In the genomic region with DNA sequence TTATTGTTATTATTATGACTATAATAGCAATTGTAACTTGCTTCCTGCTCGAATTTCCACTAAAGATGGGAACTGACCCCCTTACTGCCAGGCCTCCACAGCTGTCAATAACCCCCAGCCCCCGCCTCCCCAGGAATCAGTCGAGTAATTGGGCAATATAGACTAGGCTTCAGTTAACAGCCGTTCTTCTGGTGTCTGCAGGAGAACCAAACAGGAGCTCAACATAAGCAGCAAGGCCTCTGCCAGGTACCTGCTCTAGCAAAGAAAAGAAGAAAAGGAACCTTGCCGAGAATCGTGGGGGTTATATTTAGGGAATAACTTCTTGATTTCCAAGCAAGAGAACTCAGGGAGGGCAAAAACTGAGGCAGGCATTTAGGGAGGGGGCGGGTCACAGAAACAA, we compare ENCODE assay signal across 23 cellular contexts. TPM values are rescaled to one million over a fixed set of nuclear protein-coding genes. Genes with fewer than 3 reads are reported as not detected.
DNase-seq lines count a peak whose midpoint lies in the region; ATAC-seq and TF ChIP-seq lines count a peak whose summit lies in the region.
"Had no signal": no experiment of that assay in that cellular context is flagged by ENCODE, and none has a peak within 500 bp of the region (broad histone marks: within the 10 kb centered on the region; RNA-seq: fewer than 3 reads in every experiment).

No MANE protein-coding gene starts in this region.

- H3K27me3 Mint-ChIP-seq in H9 (ENCODE audit: low read depth) (peaks cover 93% of the 10 kb centered on the region), WTC11 (ENCODE audit: low read depth) (peaks cover 87% of the 10 kb centered on the region), type B pancreatic cell (peaks cover 9% of the 10 kb centered on the region)

- H3K4me1 ChIP-seq in H9 (ENCODE audit: insufficient read depth, low read length) (peaks cover 3% of the 10 kb centered on the region; the same call in 1 of the 2 replicates), iPS-20b (ENCODE audit: insufficient read depth, low read length) (peaks cover 14% of the 10 kb centered on the region), HAP-1 (no peaks in the 10 kb centered on the region)
- H3K4me1 ChIP-seq: BLaER1 treated with 17β-estradiol and CSF1 and Interleukin-3, amounts not matched to agents 10 nM and 100 nM had no signal

- H3K27ac Mint-ChIP-seq in H9 (peak overlapping the region in 1 of 3 experiments; percentile 48; a peak in 2 of 7 replicates), WTC11 (peak overlapping the region; percentile 72), type B pancreatic cell (no peak overlapping the region)
- H3K27ac Mint-ChIP-seq: B cell; CD8-positive, alpha-beta T cell; HFFc6 had no signal

- H3K23ac ChIP-seq in H9 (ENCODE audit: insufficient read length, low read depth, low read length), result no peak overlapping the region

- in situ Hi-C loops in HAP-1 (cut with MboI; ENCODE audit: low sequenced_read_pairs), result no loop called here

- H3K14ac ChIP-seq in H9 (ENCODE audit: insufficient read depth, low read length), result no peak overlapping the region

- peak overlapping the region; percentile 42 for H3K4me2 ChIP-seq in H9 (ENCODE audit: insufficient read depth, insufficient read length, low read length)
- H3K4me2 ChIP-seq: BLaER1 treated with 17β-estradiol and CSF1 and Interleukin-3, amounts not matched to agents 10 nM and 100 nM had no signal

- no peak overlapping the region for H3K56ac ChIP-seq in H9 (ENCODE audit: insufficient read length, low read depth, low read length)

- H3K4me3 ChIP-seq in iPS-20b (ENCODE audit: low read length), result peak overlapping the region; percentile 45; the same call in 1 of the 2 replicates
- H3K4me3 ChIP-seq in HAP-1, result no peak overlapping the region
- H3K4me3 ChIP-seq: BLaER1 treated with 17β-estradiol and CSF1 and Interleukin-3, amounts not matched to agents 10 nM and 100 nM; GM12878 had no signal

- H3K27me3 ChIP-seq in H9 (ENCODE audit: insufficient read depth, low read length) (peaks cover 36% of the 10 kb centered on the region), iPS-20b (ENCODE audit: insufficient read depth, low read length) (peaks cover 98% of the 10 kb centered on the region), HAP-1 (ENCODE audit: low read depth) (peaks cover 15% of the 10 kb centered on the region; the same call in 1 of the 2 replicates)

- TF ChIP-seq CTCF in H9 (conservative IDR thresholded peaks at IDR 0.05), result no peak
- no peak for TF ChIP-seq CTCF in WTC11 (IDR thresholded peaks at IDR 0.05)
- TF ChIP-seq CTCF in type B pancreatic cell (conservative IDR thresholded peaks at IDR 0.05), result no peak

- H2AK5ac ChIP-seq in H9 (ENCODE audit: insufficient read length, low read length), result no peak overlapping the region

- no peak overlapping the region for H2AFZ ChIP-seq in H9 (ENCODE audit: low read length)

- H3K79me2 ChIP-seq in H9 (ENCODE audit: insufficient read depth, low read length), result no peaks in the 10 kb centered on the region

- WGBS in H9 (ENCODE audit: extremely low coverage, insufficient read length, low lambda C conversion rate), result no CpG with 5 or more reads among the region's 7 CpGs

- no peaks in the 10 kb centered on the region for H3K23me2 ChIP-seq in H9 (ENCODE audit: insufficient read length, low read depth, low read length, poor library complexity, severe bottlenecking)

- H3K4me1 Mint-ChIP-seq in H9, result peaks cover 34 to 44% of the 10 kb centered on the region in 2 experiments
- peaks cover 55% of the 10 kb centered on the region for H3K4me1 Mint-ChIP-seq in WTC11
- H3K4me1 Mint-ChIP-seq in type B pancreatic cell (ENCODE audit: unreplicated experiment), result peaks cover 63% of the 10 kb centered on the region

- H2BK12ac ChIP-seq in H9 (ENCODE audit: insufficient read length, low read depth, low read length), result no peak overlapping the region

- CTCF ChIA-PET in WTC11 (lab: Charles Lee), result interaction anchor here (0.6 to 2.4 kb wide), 7 partner anchors 12 to 609 kb away, joined by 3 to 16 read pairs (median 6); partner anchors contain the start of genes COPZ1 and HOXC5

- H3K9me3 ChIP-seq in H9 (ENCODE audit: control insufficient read depth, low read depth, low read length), result no peaks in the 10 kb centered on the region
- no peaks in the 10 kb centered on the region for H3K9me3 ChIP-seq in iPS-20b (ENCODE audit: insufficient read depth, low read depth, low read length)
- no peaks in the 10 kb centered on the region for H3K9me3 ChIP-seq in HAP-1
- H3K9me3 ChIP-seq: BLaER1 treated with 17β-estradiol and CSF1 and Interleukin-3, amounts not matched to agents 10 nM and 100 nM had no signal

- H3K27ac ChIP-seq in H9 (ENCODE audit: insufficient read length, low read depth, low read length) (no peak overlapping the region), iPS-20b (ENCODE audit: low read length) (no peak overlapping the region)
- H3K27ac ChIP-seq: BLaER1 treated with 17β-estradiol and CSF1 and Interleukin-3, amounts not matched to agents 10 nM and 100 nM had no signal

- POLR2A ChIA-PET in WTC11 (lab: Charles Lee), result interaction anchor here (0.6 to 1.1 kb wide), 5 partner anchors 10 to 134 kb away, joined by 3 to 10 read pairs (median 3); partner anchors contain the start of gene HOXC4

- no peak overlapping the region for H2BK20ac ChIP-seq in H9 (ENCODE audit: low read depth, low read length, poor library complexity, severe bottlenecking)

- no peak overlapping the region for H4K5ac ChIP-seq in H9 (ENCODE audit: insufficient read length, low read depth, low read length)

- no peaks in the 10 kb centered on the region for H4K20me1 ChIP-seq in H9 (ENCODE audit: control insufficient read depth, insufficient read depth, insufficient read length)

- no peaks in the 10 kb centered on the region for H3K79me1 ChIP-seq in H9 (ENCODE audit: insufficient read depth, low read depth, low read length, poor library complexity, severe bottlenecking)

- H2BK120ac ChIP-seq in H9 (ENCODE audit: low read depth, low read length, poor library complexity, severe bottlenecking), result no peak overlapping the region

- no peak overlapping the region for H4K8ac ChIP-seq in H9 (replicated peaks; ENCODE audit: insufficient read length, low read depth, low read length)

- ATAC-seq in WTC11 (peak; percentile 27), GM19395 (IDR thresholded peaks at IDR 0.05; ENCODE audit: unreplicated experiment) (no peak)
- ATAC-seq: CD8-positive, alpha-beta T cell; GM12878; HCT116 had no signal

- no peak overlapping the region for H3K4ac ChIP-seq in H9 (ENCODE audit: low read depth, low read length)

- no peak overlapping the region for H3K9ac ChIP-seq in H9 (ENCODE audit: extremely low read depth, insufficient read length, low read length)
- H3K9ac ChIP-seq in iPS-20b (ENCODE audit: low read depth, low read length), result no peak overlapping the region; the same call in 1 of the 2 replicates
- H3K9ac ChIP-seq: BLaER1 treated with 17β-estradiol and CSF1 and Interleukin-3, amounts not matched to agents 10 nM and 100 nM had no signal

- H3K4me3 Mint-ChIP-seq in H9 (no peak overlapping the region; a peak in 2 of 5 replicates), WTC11 (peak overlapping the region; percentile 40; the same call in 1 of the 2 replicates), type B pancreatic cell (peak overlapping the region; percentile 48)
- H3K4me3 Mint-ChIP-seq: B cell; CD8-positive, alpha-beta T cell; HFFc6 had no signal

- no peaks in the 10 kb centered on the region for H3K36me3 ChIP-seq in iPS-20b (ENCODE audit: insufficient read depth, low read depth, low read length)
- H3K36me3 ChIP-seq in HAP-1 (replicated peaks), result no peaks in the 10 kb centered on the region
- H3K36me3 ChIP-seq: BLaER1 treated with 17β-estradiol and CSF1 and Interleukin-3, amounts not matched to agents 10 nM and 100 nM had no signal

- no peak overlapping the region for H2BK5ac ChIP-seq in H9 (ENCODE audit: insufficient read length, low read length)

- H3T11ph ChIP-seq in H9 (ENCODE audit: low read length), result no peak overlapping the region

- peaks cover 2 to 8% of the 10 kb centered on the region in 2 experiments; a peak in 3 of 5 replicates for H3K9me3 Mint-ChIP-seq in H9
- no peaks in the 10 kb centered on the region for H3K9me3 Mint-ChIP-seq in WTC11
- no peaks in the 10 kb centered on the region for H3K9me3 Mint-ChIP-seq in type B pancreatic cell
- H3K9me3 Mint-ChIP-seq: CD8-positive, alpha-beta T cell; HFFc6 had no signal

- peak; percentile 39 for DNase-seq in H9
- DNase-seq in WTC11 (ENCODE audit: low spot score), result no peak
- no peak for DNase-seq in type B pancreatic cell (ENCODE audit: extremely low spot score, unreplicated experiment)
- DNase-seq in HAP-1 (ENCODE audit: low spot score in 2 of 2), result no peak
- DNase-seq in NCI-H1694 (lab: John Stamatoyannopoulos, UW), result no peak
- DNase-seq: 8988T; Calu3; CD8-positive, alpha-beta T cell; DMS 273 treated with DMSO at 0.1 percent for 48 hours; DMS53; DND-41; EL; HFFc6; IMR-90; KG1 had no signal

- H3K18ac ChIP-seq in H9 (ENCODE audit: insufficient read length, low read depth, low read length), result no peak overlapping the region

- H3K36me3 Mint-ChIP-seq in H9 (ENCODE audit: insufficient read depth in 1 of 3, low read depth in 3 of 3), result peaks cover 0 to 3% (median 0%) of the 10 kb centered on the region in 3 experiments; a peak in 2 of 7 replicates
- H3K36me3 Mint-ChIP-seq in WTC11, result no peaks in the 10 kb centered on the region
- peaks cover 14% of the 10 kb centered on the region for H3K36me3 Mint-ChIP-seq in type B pancreatic cell
- H3K36me3 Mint-ChIP-seq: CD8-positive, alpha-beta T cell had no signal

- H2BK15ac ChIP-seq in H9 (ENCODE audit: low read depth, low read length), result no peak overlapping the region

- H4K91ac ChIP-seq in H9 (ENCODE audit: insufficient read length, low read depth, low read length), result no peak overlapping the region

RNA-seq across cellular contexts. Expression of gene HOXC4, which starts 21.8 kb away (rescaled TPM):
- total RNA-seq in H9 (2021) (not detected in 2 replicates), WTC11 (2021) (0.14 to 0.46 TPM (median 0.30 TPM) in 3 replicates), type B pancreatic cell (ENCODE audit: low replicate concordance) (6.7 and 47.9 TPM in 2 replicates)

RNA-seq across cellular contexts. Expression of gene HOXC5, which starts 42.6 kb away (rescaled TPM):
- total RNA-seq in H9 (2021), result not detected in 2 replicates
- not detected in 3 replicates for total RNA-seq in WTC11 (2021)
- total RNA-seq in type B pancreatic cell (ENCODE audit: low replicate concordance), result 1.9 and 56.9 TPM in 2 replicates
- total RNA-seq: B cell; Calu3; CD8-positive, alpha-beta T cell; G401; GM12878; H4; IMR-90 had no signal

RNA-seq across cellular contexts. Expression of gene HOXC6, which starts 47.2 kb away (rescaled TPM):
- not detected in 2 replicates for total RNA-seq in H9 (2021)
- not detected in 3 replicates for total RNA-seq in WTC11 (2021)
- total RNA-seq in type B pancreatic cell (ENCODE audit: low replicate concordance), result 4.8 and 23.0 TPM in 2 replicates
- total RNA-seq: B cell; CD8-positive, alpha-beta T cell; IMR-90 had no signal

Comparison
In these comparisons a context has a peak if more than half of its experiments do, and no peak if none do; other contexts are left out.
1. H3K4me3 Mint-ChIP-seq: peak in WTC11 (single experiment) and type B pancreatic cell (single experiment); none in H9 (0 of 2).